19 cellular contexts compared by ENCODE assay signal in the genomic region with DNA sequence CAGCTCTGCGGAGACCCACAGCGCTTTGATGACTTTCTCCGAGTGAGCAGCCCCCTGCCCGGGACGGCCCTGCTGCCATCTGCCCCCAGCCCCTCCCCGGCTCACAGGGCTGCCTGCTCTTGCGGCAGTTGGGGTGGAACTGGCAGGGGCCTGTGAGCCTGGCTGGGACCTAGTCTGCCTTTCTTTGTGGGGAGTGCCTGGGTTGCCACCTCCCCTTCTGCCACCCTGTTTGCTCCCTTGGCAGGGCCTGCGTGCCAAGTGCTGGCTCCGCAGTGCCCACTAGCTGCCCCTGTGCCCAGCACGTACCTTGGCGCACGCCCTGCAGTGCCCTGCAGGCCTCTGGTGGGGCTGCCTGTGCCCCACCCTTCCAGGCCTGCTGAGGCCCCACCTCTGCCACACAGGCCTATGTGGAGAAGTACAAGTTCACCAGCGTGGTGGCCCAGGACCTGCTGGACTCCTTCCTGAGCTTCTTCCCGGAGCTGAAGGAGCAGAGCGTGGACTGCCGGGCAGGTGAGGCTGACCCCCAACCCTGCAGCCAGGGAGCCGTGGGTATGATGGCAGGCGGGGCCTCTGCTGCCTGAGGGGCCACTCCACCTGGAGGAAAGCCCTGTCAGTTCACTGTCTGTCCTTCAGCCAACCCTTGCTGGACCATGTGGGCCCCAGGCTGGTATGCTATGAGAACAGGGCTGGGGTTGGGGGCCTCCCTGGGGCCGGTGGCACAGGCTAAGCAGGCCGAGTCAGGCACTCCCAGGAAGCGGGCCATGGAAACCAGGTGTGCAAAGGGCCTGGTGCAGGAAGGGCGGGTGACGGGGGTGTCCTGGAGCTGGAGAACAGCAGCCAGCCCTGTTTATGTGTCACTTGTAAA. TPM values are rescaled to one million over a fixed set of nuclear protein-coding genes. Genes with fewer than 3 reads are reported as not detected.
DNase-seq lines count a peak whose midpoint lies in the region; ATAC-seq lines count a peak whose summit lies in the region.
"Had no signal": no experiment of that assay in that cellular context is flagged by ENCODE, and none has a peak within 500 bp of the region (broad histone marks: within the 10 kb centered on the region; RNA-seq: fewer than 3 reads in every experiment).

No MANE protein-coding gene starts in this region.

- peaks cover 68% of the 10 kb centered on the region for H3K36me3 Mint-ChIP-seq in activated T-cell treated with anti-CD3 and anti-CD28 coated beads, Interleukin-2, amount 50 U/mL, for 24 hours (ENCODE audit: low read depth)
- peaks cover 3% of the 10 kb centered on the region for H3K36me3 Mint-ChIP-seq in activated T-cell treated with anti-CD3 and anti-CD28 coated beads, Interleukin-2, amount 50 U/mL, for 4 hours (ENCODE audit: insufficient read depth)
- H3K36me3 Mint-ChIP-seq in stimulated activated effector memory CD8-positive, alpha-beta T cell treated with anti-CD3 and anti-CD28 coated beads, Interleukin-12 subunit alpha, Interleukin-12 subunit beta, amount 100 ng/mL, for 72 hours, result peaks cover 15% of the 10 kb centered on the region
- H3K36me3 Mint-ChIP-seq: activated naive CD4-positive, alpha-beta T cell treated with anti-CD3 and anti-CD28 coated beads, Interleukin-2, amount 50 U/mL, for 24 hours had no signal

- intact Hi-C loops in right cardiac atrium (cut with DNase I), result no loop called here

- no peak for ATAC-seq in activated T-cell treated with anti-CD3 and anti-CD28 coated beads, Interleukin-2, amount 50 U/mL, for 4 hours
- no peak for ATAC-seq in right cardiac atrium
- no peak for ATAC-seq in stimulated activated effector memory CD8-positive, alpha-beta T cell treated with anti-CD3 and anti-CD28 coated beads, Interleukin-12 subunit alpha, Interleukin-12 subunit beta, amount 100 ng/mL, for 72 hours
- ATAC-seq: activated CD8-positive, alpha-beta memory T cell treated with anti-CD3 and anti-CD28 coated beads, Interleukin-2, amount 10 ng/mL, durations not matched to agents 7 days and 5 days had no signal

- H3K27me3 ChIP-seq in right cardiac atrium (ENCODE audit: control insufficient read depth, insufficient read depth), result no peaks in the 10 kb centered on the region

- H3K9me3 ChIP-seq in right cardiac atrium (ENCODE audit: control insufficient read depth, low read length), result no peaks in the 10 kb centered on the region
- H3K9me3 ChIP-seq: HAP-1, prostate gland had no signal

- DNase-seq in activated T-cell treated with anti-CD3 and anti-CD28 coated beads, Interleukin-2, amount 50 U/mL, for 24 hours, result no peak
- DNase-seq in activated T-cell treated with anti-CD3 and anti-CD28 coated beads, Interleukin-2, amount 50 U/mL, for 4 hours, result no peak
- DNase-seq in right cardiac atrium (peak; percentile 10 to 57 (median 33)), NCI-H128 (lab: John Stamatoyannopoulos, UW; ENCODE audit: unreplicated experiment) (no peak), NCI-H226 (no peak)
- DNase-seq in stimulated activated effector memory CD8-positive, alpha-beta T cell treated with anti-CD3 and anti-CD28 coated beads, Interleukin-12 subunit alpha, Interleukin-12 subunit beta, amount 100 ng/mL, for 72 hours (ENCODE audit: low spot score in 2 of 2), result no peak
- DNase-seq: activated CD4-positive, alpha-beta T cell treated with anti-CD3 and anti-CD28 coated beads, Interleukin-2, amount 10 ng/mL, durations not matched to agents 7 days and 5 days; activated CD8-positive, alpha-beta memory T cell treated with anti-CD3 and anti-CD28 coated beads, Interleukin-2, amount 10 ng/mL, durations not matched to agents 7 days and 5 days; mammary epithelial cell; NCI-H146; stimulated activated CD4-positive, alpha-beta T cell treated with anti-CD3 and anti-CD28 coated beads, Interleukin-1b, Interleukin-23, amount 100 ng/mL, for 48 hours had no signal

- H3K4me3 Mint-ChIP-seq in activated T-cell treated with anti-CD3 and anti-CD28 coated beads, Interleukin-2, amount 50 U/mL, for 24 hours, result no peak overlapping the region
- H3K4me3 Mint-ChIP-seq in activated T-cell treated with anti-CD3 and anti-CD28 coated beads, Interleukin-2, amount 50 U/mL, for 4 hours, result no peak overlapping the region
- no peak overlapping the region for H3K4me3 Mint-ChIP-seq in stimulated activated effector memory CD8-positive, alpha-beta T cell treated with anti-CD3 and anti-CD28 coated beads, Interleukin-12 subunit alpha, Interleukin-12 subunit beta, amount 100 ng/mL, for 72 hours
- H3K4me3 Mint-ChIP-seq: activated CD4-positive, alpha-beta T cell treated with anti-CD3 and anti-CD28 coated beads, Interleukin-2, amount 10 ng/mL, durations not matched to agents 7 days and 5 days; activated CD8-positive, alpha-beta memory T cell treated with anti-CD3 and anti-CD28 coated beads, Interleukin-2, amount 10 ng/mL, durations not matched to agents 7 days and 5 days; activated naive CD4-positive, alpha-beta T cell treated with anti-CD3 and anti-CD28 coated beads, Interleukin-2, amount 50 U/mL, for 24 hours; activated T-helper 1 cell treated with anti-CD3 and anti-CD28 coated beads, Interleukin-12 subunit alpha, Interleukin-12 subunit beta, Interleukin-2, Interleukin-4 antibody, amounts not matched to agents 30 ng/mL and 10 ng/mL and 1 ng/mL, durations not matched to agents 14 hours and 24 hours and 36 hours; dendritic cell treated with granulocyte-macrophage colony-stimulating factor and Interleukin-4, amounts not matched to agents 40 ng/mL and 50 ng/mL, for 4 days; T-helper 2 cell treated with Interferon-gamma antibody and Interleukin-4, amounts not matched to agents 5 μg/mL and 100 μg/mL, for 36 hours had no signal

- peak overlapping the region; percentile 59 for H3K27ac Mint-ChIP-seq in activated T-cell treated with anti-CD3 and anti-CD28 coated beads, Interleukin-2, amount 50 U/mL, for 24 hours
- H3K27ac Mint-ChIP-seq in stimulated activated effector memory CD8-positive, alpha-beta T cell treated with anti-CD3 and anti-CD28 coated beads, Interleukin-12 subunit alpha, Interleukin-12 subunit beta, amount 100 ng/mL, for 72 hours, result peak overlapping the region; percentile 54
- H3K27ac Mint-ChIP-seq: activated CD4-positive, alpha-beta T cell treated with anti-CD3 and anti-CD28 coated beads, Interleukin-2, amount 10 ng/mL, durations not matched to agents 7 days and 5 days; activated CD8-positive, alpha-beta memory T cell treated with anti-CD3 and anti-CD28 coated beads, Interleukin-2, amount 10 ng/mL, durations not matched to agents 7 days and 5 days; activated naive CD4-positive, alpha-beta T cell treated with anti-CD3 and anti-CD28 coated beads, Interleukin-2, amount 50 U/mL, for 24 hours; activated T-helper 1 cell treated with anti-CD3 and anti-CD28 coated beads, Interleukin-12 subunit alpha, Interleukin-12 subunit beta, Interleukin-2, Interleukin-4 antibody, amounts not matched to agents 30 ng/mL and 10 ng/mL and 1 ng/mL, durations not matched to agents 14 hours and 24 hours and 36 hours; dendritic cell treated with granulocyte-macrophage colony-stimulating factor and Interleukin-4, amounts not matched to agents 40 ng/mL and 50 ng/mL, for 4 days; T-helper 2 cell treated with Interferon-gamma antibody and Interleukin-4, amounts not matched to agents 5 μg/mL and 100 μg/mL, for 36 hours had no signal

- no peak overlapping the region for H3K27ac ChIP-seq in right cardiac atrium (ENCODE audit: low read length)
- H3K27ac ChIP-seq: 22Rv1, prostate gland, VCaP had no signal

- H3K27me3 Mint-ChIP-seq in activated T-cell treated with anti-CD3 and anti-CD28 coated beads, Interleukin-2, amount 50 U/mL, for 24 hours, result no peaks in the 10 kb centered on the region
- H3K27me3 Mint-ChIP-seq in activated T-cell treated with anti-CD3 and anti-CD28 coated beads, Interleukin-2, amount 50 U/mL, for 4 hours (ENCODE audit: low read depth), result no peaks in the 10 kb centered on the region
- H3K27me3 Mint-ChIP-seq: activated CD4-positive, alpha-beta T cell treated with anti-CD3 and anti-CD28 coated beads, Interleukin-2, amount 10 ng/mL, durations not matched to agents 7 days and 5 days; activated CD8-positive, alpha-beta memory T cell treated with anti-CD3 and anti-CD28 coated beads, Interleukin-2, amount 10 ng/mL, durations not matched to agents 7 days and 5 days; activated naive CD4-positive, alpha-beta T cell treated with anti-CD3 and anti-CD28 coated beads, Interleukin-2, amount 50 U/mL, for 24 hours; dendritic cell treated with granulocyte-macrophage colony-stimulating factor and Interleukin-4, amounts not matched to agents 40 ng/mL and 50 ng/mL, for 4 days had no signal

- peaks cover 3% of the 10 kb centered on the region for H3K4me1 ChIP-seq in right cardiac atrium (ENCODE audit: control insufficient read depth, insufficient read depth, low read length)
- H3K4me1 ChIP-seq: HAP-1, prostate gland had no signal

- H3K4me1 Mint-ChIP-seq in activated T-cell treated with anti-CD3 and anti-CD28 coated beads, Interleukin-2, amount 50 U/mL, for 24 hours (ENCODE audit: low read depth), result peaks cover 33% of the 10 kb centered on the region
- peaks cover 32% of the 10 kb centered on the region for H3K4me1 Mint-ChIP-seq in activated T-cell treated with anti-CD3 and anti-CD28 coated beads, Interleukin-2, amount 50 U/mL, for 4 hours (ENCODE audit: low read depth)
- H3K4me1 Mint-ChIP-seq in stimulated activated effector memory CD8-positive, alpha-beta T cell treated with anti-CD3 and anti-CD28 coated beads, Interleukin-12 subunit alpha, Interleukin-12 subunit beta, amount 100 ng/mL, for 72 hours, result peaks cover 39% of the 10 kb centered on the region

- no peaks in the 10 kb centered on the region for H3K9me3 Mint-ChIP-seq in activated T-cell treated with anti-CD3 and anti-CD28 coated beads, Interleukin-2, amount 50 U/mL, for 24 hours
- H3K9me3 Mint-ChIP-seq in activated T-cell treated with anti-CD3 and anti-CD28 coated beads, Interleukin-2, amount 50 U/mL, for 4 hours, result no peaks in the 10 kb centered on the region
- no peaks in the 10 kb centered on the region for H3K9me3 Mint-ChIP-seq in stimulated activated effector memory CD8-positive, alpha-beta T cell treated with anti-CD3 and anti-CD28 coated beads, Interleukin-12 subunit alpha, Interleukin-12 subunit beta, amount 100 ng/mL, for 72 hours
- H3K9me3 Mint-ChIP-seq: activated CD4-positive, alpha-beta T cell treated with anti-CD3 and anti-CD28 coated beads, Interleukin-2, amount 10 ng/mL, durations not matched to agents 7 days and 5 days; activated naive CD4-positive, alpha-beta T cell treated with anti-CD3 and anti-CD28 coated beads, Interleukin-2, amount 50 U/mL, for 24 hours; activated T-helper 1 cell treated with anti-CD3 and anti-CD28 coated beads, Interleukin-12 subunit alpha, Interleukin-12 subunit beta, Interleukin-2, Interleukin-4 antibody, amounts not matched to agents 30 ng/mL and 10 ng/mL and 1 ng/mL, durations not matched to agents 14 hours and 24 hours and 36 hours; dendritic cell treated with granulocyte-macrophage colony-stimulating factor and Interleukin-4, amounts not matched to agents 40 ng/mL and 50 ng/mL, for 4 days; T-helper 2 cell treated with Interferon-gamma antibody and Interleukin-4, amounts not matched to agents 5 μg/mL and 100 μg/mL, for 36 hours had no signal

- WGBS in right cardiac atrium, result 84% methylated on average over 23 of the region's 23 CpGs

- no peak overlapping the region for H3K4me3 ChIP-seq in right cardiac atrium (ENCODE audit: low read length)
- H3K4me3 ChIP-seq: HAP-1, prostate gland had no signal

RNA-seq across cellular contexts. Expression of gene RNPEPL1, which starts 7.0 kb away (rescaled TPM):
- 10 to 100 TPM; 40.9 to 46.0 (median 42.9) TPM for total RNA-seq in activated T-cell treated with anti-CD3 and anti-CD28 coated beads, Interleukin-2, amount 50 U/mL, for 4 hours
- 10 to 100 TPM; 40.4 to 61.6 (median 58.0) TPM for total RNA-seq in right cardiac atrium
- 108 TPM for polyA plus RNA-seq in right cardiac atrium

RNA-seq across cellular contexts. Expression of gene CAPN10, which starts 11.2 kb away (rescaled TPM):
- 10 to 100 TPM; 38.2 to 43.4 (median 41.1) TPM for total RNA-seq in activated T-cell treated with anti-CD3 and anti-CD28 coated beads, Interleukin-2, amount 50 U/mL, for 4 hours
- 10 to 100 TPM; 21.2 to 44.3 (median 36.2) TPM for total RNA-seq in right cardiac atrium
- polyA plus RNA-seq in right cardiac atrium, result 40.1 TPM

RNA-seq across cellular contexts. Expression of gene DUSP28, which starts 15.2 kb away (rescaled TPM):
- 1 to 10 TPM; 5.7 to 6.1 (median 5.9) TPM for total RNA-seq in activated T-cell treated with anti-CD3 and anti-CD28 coated beads, Interleukin-2, amount 50 U/mL, for 4 hours
- 10 to 100 TPM in 3 of 4 donors, 1 to 10 TPM in 1; 9.6 to 14.9 (median 11.7) TPM for total RNA-seq in right cardiac atrium
- 10.9 TPM for polyA plus RNA-seq in right cardiac atrium

RNA-seq across cellular contexts. Expression of gene ANKMY1, which starts 17.5 kb away (rescaled TPM):
- total RNA-seq in activated T-cell treated with anti-CD3 and anti-CD28 coated beads, Interleukin-2, amount 50 U/mL, for 4 hours, result 10 to 100 TPM; 15.7 to 17.2 (median 15.8) TPM
- 1 to 10 TPM; 7.3 to 8.0 (median 7.6) TPM for total RNA-seq in right cardiac atrium
- 3.5 TPM for polyA plus RNA-seq in right cardiac atrium

RNA-seq across cellular contexts. Expression of gene GPR35, which starts 49.9 kb away (rescaled TPM):
- 1 to 10 TPM; 3.0 to 3.5 (median 3.3) TPM for total RNA-seq in activated T-cell treated with anti-CD3 and anti-CD28 coated beads, Interleukin-2, amount 50 U/mL, for 4 hours
- total RNA-seq in right cardiac atrium, result 1 to 10 TPM in 2 of 4 donors, under 1 TPM in 2; 0.53 to 1.4 (median 1.0) TPM
- 0.84 TPM for polyA plus RNA-seq in right cardiac atrium

Comparison
In these comparisons a context has a peak if more than half of its experiments do, and no peak if none do; other contexts are left out.
1. DNase-seq: peak in right cardiac atrium (3 of 3); none in activated T-cell treated with anti-CD3 and anti-CD28 coated beads, Interleukin-2, amount 50 U/mL, for 24 hours (single experiment), activated T-cell treated with anti-CD3 and anti-CD28 coated beads, Interleukin-2, amount 50 U/mL, for 4 hours (single experiment), stimulated activated effector memory CD8-positive, alpha-beta T cell treated with anti-CD3 and anti-CD28 coated beads, Interleukin-12 subunit alpha, Interleukin-12 subunit beta, amount 100 ng/mL, for 72 hours (0 of 2), NCI-H128 (single experiment) and NCI-H226 (single experiment).